Comparison of ENCODE assay signal across 2 cellular contexts in the genomic region with DNA sequence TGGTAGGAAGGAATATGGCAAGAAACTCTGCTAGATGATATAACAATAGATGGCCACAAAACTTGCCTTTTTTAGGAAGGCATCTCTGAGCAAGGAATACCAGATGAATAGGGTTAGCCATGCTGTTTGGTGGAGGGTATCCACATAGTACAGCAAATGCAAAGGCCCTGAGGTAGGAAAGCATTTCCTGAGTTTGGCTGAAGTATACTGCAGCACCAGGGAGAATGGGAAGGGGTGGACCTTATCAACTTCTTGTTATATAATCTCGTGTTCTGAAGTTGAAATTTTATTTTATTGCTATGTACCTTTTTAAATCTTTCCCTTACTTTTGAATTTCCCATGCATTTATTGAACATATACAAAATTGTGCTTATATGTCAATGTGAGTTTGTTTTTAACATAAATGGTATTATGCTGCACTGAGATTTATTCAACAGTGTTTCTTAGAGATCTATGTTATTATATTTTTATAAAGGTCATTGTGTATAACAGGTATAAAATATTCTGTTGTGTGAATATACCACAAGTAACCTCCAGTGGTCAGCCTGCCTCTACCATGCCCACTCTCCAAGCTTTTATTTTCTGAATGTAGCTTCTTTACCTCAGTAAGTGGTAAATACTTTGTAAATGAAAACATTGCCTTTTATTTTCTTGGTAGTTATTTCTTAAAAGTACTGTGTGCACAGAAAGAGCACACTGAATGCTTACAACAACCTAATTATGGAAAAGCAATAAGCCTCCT.
TF ChIP-seq lines count a peak whose summit lies in the region.

No MANE protein-coding gene starts in this region.

TF ChIP-seq in K562, 482 proteins besides CTCF, POLR2A, EP300 and RAD21:
- TF ChIP-seq BRF2 (IDR thresholded peaks at IDR 0.05; ENCODE audit: borderline replicate concordance, insufficient read depth, insufficient read length) = no peak
- 0 out of 4 replicates have a peak, but pooled peaks of 1 of the 2 experiments have one; percentile 30 for TF ChIP-seq KDM1A (IDR thresholded peaks at IDR 0.05)
- no peak for TF ChIP-seq MAZ (CRISPR knock-in tag; conservative IDR thresholded peaks at IDR 0.05 in 1 of 2, IDR thresholded peaks at IDR 0.05 in 1 of 2)
- TF ChIP-seq RBM25 (IDR thresholded peaks at IDR 0.05; ENCODE audit: low read depth, low read length, severe bottlenecking) = peak; percentile 94
- peak; percentile 49; the same call in 1 of the 2 replicates for TF ChIP-seq BCOR (IDR thresholded peaks at IDR 0.05)

TF ChIP-seq in neural cell, 6 proteins besides CTCF, POLR2A, EP300 and RAD21:
- TF ChIP-seq POLR2AphosphoS5 (IDR thresholded peaks at IDR 0.05) (no peak), EZH2 (IDR thresholded peaks at IDR 0.05; ENCODE audit: borderline replicate concordance, insufficient read depth, low read length, poor library complexity, severe bottlenecking) (no peak), TAF1 (IDR thresholded peaks at IDR 0.05; ENCODE audit: low read depth) (no peak), SMC3 (conservative IDR thresholded peaks at IDR 0.05; ENCODE audit: poor library complexity) (no peak), MXI1 (conservative IDR thresholded peaks at IDR 0.05; ENCODE audit: poor library complexity, severe bottlenecking) (no peak)
